In genomic region chr10:21202766-21203457, GRCh38 we compare ENCODE assay signal across 18 cellular contexts.
"Had no signal": no experiment of that assay in that cellular context is flagged by ENCODE, and none has a peak within 500 bp of the region (broad histone marks: within the 10 kb centered on the region; RNA-seq: fewer than 3 reads in every experiment).

No MANE protein-coding gene starts in this region.

- H3K4me1 Mint-ChIP-seq: naive thymus-derived CD4-positive, alpha-beta T cell had no signal

- H3K9me3 ChIP-seq: gastrocnemius medialis had no signal

- H3K4me1 ChIP-seq: gastrocnemius medialis, psoas muscle, stomach, transverse colon had no signal

- DNase-seq: erythroblast; gastrocnemius medialis; kidney; left cardiac atrium; left ventricle myocardium superior; naive thymus-derived CD4-positive, alpha-beta T cell; psoas muscle; retina; stimulated activated CD4-positive, alpha-beta T cell treated with anti-CD3 and anti-CD28 coated beads, Interleukin-12 subunit alpha, Interleukin-12 subunit beta, amount 100 ng/mL, for 4 hours; stimulated activated naive CD4-positive, alpha-beta T cell; stomach; substantia nigra; transverse colon had no signal

- H3K4me3 ChIP-seq: gastrocnemius medialis, heart right ventricle, psoas muscle, skin epidermis, stomach, thoracic aorta, transverse colon had no signal

- H3K36me3 ChIP-seq: gastrocnemius medialis, heart right ventricle, neutrophil, stomach, thoracic aorta, transverse colon had no signal

- H3K27me3 Mint-ChIP-seq: dendritic cell treated with granulocyte-macrophage colony-stimulating factor and Interleukin-4, amounts not matched to agents 40 ng/mL and 50 ng/mL, for 4 days had no signal

- H3K27ac Mint-ChIP-seq: dendritic cell treated with granulocyte-macrophage colony-stimulating factor and Interleukin-4, amounts not matched to agents 40 ng/mL and 50 ng/mL, for 4 days; naive thymus-derived CD4-positive, alpha-beta T cell had no signal

- H3K27me3 ChIP-seq: heart right ventricle, neutrophil, stomach, transverse colon had no signal

- H3K4me3 Mint-ChIP-seq: dendritic cell treated with granulocyte-macrophage colony-stimulating factor and Interleukin-4, amounts not matched to agents 40 ng/mL and 50 ng/mL, for 4 days; naive thymus-derived CD4-positive, alpha-beta T cell had no signal
